In the genomic region with DNA sequence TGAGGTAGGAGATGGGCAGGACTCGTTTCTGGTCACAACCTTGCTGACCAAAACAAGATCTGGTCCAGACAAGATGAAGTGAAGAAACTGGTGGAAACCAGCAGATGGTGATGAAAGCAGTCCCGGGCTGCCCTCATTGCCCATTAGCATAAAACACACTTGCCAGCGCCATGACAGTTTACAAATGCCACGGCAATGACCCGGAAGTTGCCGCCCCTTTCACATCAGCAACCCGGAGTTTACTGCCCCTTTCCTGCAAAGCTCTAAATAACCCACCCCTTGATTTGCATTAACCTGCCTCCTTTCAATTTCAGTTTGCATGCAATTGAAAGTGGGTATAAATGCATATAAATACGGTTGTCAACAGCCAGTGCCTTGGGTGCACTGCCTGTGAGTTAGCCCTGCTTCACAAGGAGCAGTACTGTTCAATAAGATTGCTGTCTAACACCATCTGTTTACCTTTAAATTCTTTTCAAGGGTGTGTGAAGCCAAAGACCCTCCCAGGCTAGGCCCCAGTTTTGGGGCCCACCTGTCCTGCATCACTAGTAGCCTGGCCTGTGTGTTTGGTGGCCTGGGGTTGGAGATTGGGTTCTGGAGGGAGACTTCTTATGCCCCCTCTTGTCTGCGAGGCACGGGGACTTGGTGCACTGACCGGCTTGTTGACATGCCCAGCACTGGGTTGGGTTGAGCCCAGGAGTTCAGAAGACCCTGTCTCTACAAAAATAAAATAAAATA, we compare ENCODE assay signal across 12 cellular contexts. TPM values are rescaled to one million over a fixed set of nuclear protein-coding genes. Genes with fewer than 3 reads are reported as not detected.
"Had no signal": no experiment of that assay in that cellular context is flagged by ENCODE, and none has a peak within 500 bp of the region (broad histone marks: within the 10 kb centered on the region; RNA-seq: fewer than 3 reads in every experiment).

No MANE protein-coding gene starts in this region.

- H3K9me3 Mint-ChIP-seq: activated CD4-positive, alpha-beta memory T cell treated with anti-CD3 and anti-CD28 coated beads for 36 hours; activated T-cell treated with anti-CD3 and anti-CD28 coated beads, Interleukin-2, amount 50 U/mL, for 72 hours; nephron had no signal

- H3K27ac ChIP-seq: suprapubic skin had no signal

- H3K27ac Mint-ChIP-seq: activated CD4-positive, alpha-beta memory T cell treated with anti-CD3 and anti-CD28 coated beads for 36 hours; activated T-cell treated with anti-CD3 and anti-CD28 coated beads, Interleukin-2, amount 50 U/mL, for 72 hours; nephron had no signal

- H3K4me3 ChIP-seq: suprapubic skin had no signal

- ATAC-seq: activated T-cell treated with anti-CD3 and anti-CD28 coated beads, Interleukin-2, amount 50 U/mL, for 72 hours; stimulated activated naive CD8-positive, alpha-beta T cell treated with anti-CD3 and anti-CD28 coated beads, Interleukin-15, Interleukin-2, amounts not matched to agents 100 U/mL and 50 U/mL, for 24 hours had no signal

- H3K4me3 Mint-ChIP-seq: activated CD4-positive, alpha-beta memory T cell treated with anti-CD3 and anti-CD28 coated beads for 36 hours; activated T-cell treated with anti-CD3 and anti-CD28 coated beads, Interleukin-2, amount 50 U/mL, for 72 hours; nephron had no signal

- H3K9me3 ChIP-seq: suprapubic skin had no signal

- H3K4me1 ChIP-seq: suprapubic skin had no signal

- H3K36me3 ChIP-seq: suprapubic skin had no signal

- H3K4me1 Mint-ChIP-seq: nephron had no signal

- DNase-seq: activated CD4-positive, alpha-beta memory T cell treated with anti-CD3 and anti-CD28 coated beads for 36 hours; activated naive CD4-positive, alpha-beta T cell; activated T-cell treated with anti-CD3 and anti-CD28 coated beads, Interleukin-2, amount 50 U/mL, for 72 hours; mesendoderm; stimulated activated CD4-positive, alpha-beta T cell treated with anti-CD3 and anti-CD28 coated beads, Interleukin-2, amount 100 ng/mL, for 48 hours; stimulated activated naive CD8-positive, alpha-beta T cell treated with anti-CD3 and anti-CD28 coated beads, Interleukin-15, Interleukin-2, amounts not matched to agents 100 U/mL and 50 U/mL, for 24 hours; T-helper 9 cell had no signal

- H3K36me3 Mint-ChIP-seq: activated CD4-positive, alpha-beta memory T cell treated with anti-CD3 and anti-CD28 coated beads for 36 hours had no signal

RNA-seq across cellular contexts. Expression of a gene that starts 38.8 kb away (rescaled TPM):
- total RNA-seq: activated CD4-positive, alpha-beta memory T cell treated with anti-CD3 and anti-CD28 coated beads for 36 hours; activated T-cell treated with anti-CD3 and anti-CD28 coated beads, Interleukin-2, amount 50 U/mL, for 72 hours; endothelial cell of umbilical vein; kidney epithelial cell; liver had no signal
